ENCODE assay signal across 11 cellular contexts in the genomic region with DNA sequence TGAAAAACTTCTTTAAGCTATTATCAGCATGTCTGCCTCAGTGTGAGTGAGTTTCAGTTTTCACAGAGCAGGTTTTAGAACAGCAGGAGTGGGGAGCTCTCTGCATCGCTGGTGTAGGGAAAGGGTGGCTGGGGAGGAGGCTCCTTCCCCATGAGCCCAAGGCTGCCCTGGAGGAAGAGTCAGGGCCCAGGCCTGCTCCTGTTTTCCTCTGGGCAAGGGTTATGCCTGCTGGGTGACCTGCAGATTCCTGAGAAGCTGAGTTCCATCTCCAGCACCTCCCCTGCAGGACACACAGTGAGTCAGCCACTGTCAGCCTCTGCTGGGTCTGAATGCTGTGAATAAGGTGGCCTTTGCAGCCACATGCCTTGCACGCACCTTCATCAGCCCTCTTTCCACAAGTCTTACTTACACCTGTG.
DNase-seq lines count a peak whose midpoint lies in the region; ATAC-seq and TF ChIP-seq lines count a peak whose summit lies in the region.
"Had no signal": no experiment of that assay in that cellular context is flagged by ENCODE, and none has a peak within 500 bp of the region (broad histone marks: within the 10 kb centered on the region; RNA-seq: fewer than 3 reads in every experiment).

No MANE protein-coding gene starts in this region.

- peaks cover 8% of the 10 kb centered on the region for H3K27me3 Mint-ChIP-seq in brain

- DNase-seq in EH (ENCODE audit: low read depth), result peak; percentile 75
- DNase-seq in mesendoderm, result peak; percentile 88
- DNase-seq in right cardiac atrium, result no peak
- no peak for DNase-seq in cerebellar nuclear complex (lab: John Stamatoyannopoulos, UW)
- DNase-seq in RKO (ENCODE audit: low spot score), result no peak
- DNase-seq in H7, result no peak
- DNase-seq: activated CD8-positive, alpha-beta memory T cell treated with anti-CD3 and anti-CD28 coated beads, Interleukin-2, amount 50 U/mL, for 48 hours; NCI-H1092; stimulated activated CD8-positive, alpha-beta memory T cell treated with anti-CD3 and anti-CD28 coated beads, Interleukin-4, amount 100 ng/mL, for 48 hours had no signal

- H3K4me3 Mint-ChIP-seq in brain, result no peak overlapping the region

- no peak overlapping the region for H3K4me2 ChIP-seq in mesendoderm (ENCODE audit: low read length)

- ATAC-seq in right cardiac atrium, result no peak

- no peak overlapping the region for H2BK15ac ChIP-seq in mesendoderm (replicated peaks; ENCODE audit: low read depth)

- H2AK5ac ChIP-seq in mesendoderm (ENCODE audit: low read length), result no peak overlapping the region

- peaks cover 8% of the 10 kb centered on the region; the same call in 1 of the 2 replicates for H3K9me3 ChIP-seq in HUES6 (ENCODE audit: control insufficient read depth, insufficient read depth, low read depth, low read length)
- H3K9me3 ChIP-seq in right cardiac atrium (ENCODE audit: control insufficient read depth, low read length), result no peaks in the 10 kb centered on the region

- H3K4me3 ChIP-seq in HUES6 (ENCODE audit: low read depth, low read length) (no peak overlapping the region), mesendoderm (ENCODE audit: low read length) (no peak overlapping the region), right cardiac atrium (ENCODE audit: low read length) (no peak overlapping the region), H7 (ENCODE audit: insufficient read depth, low read depth, low read length) (no peak overlapping the region)

- H3K4me1 Mint-ChIP-seq in brain, result peaks cover 23% of the 10 kb centered on the region

- H3K56ac ChIP-seq in mesendoderm (ENCODE audit: low read length), result no peak overlapping the region

- no peaks in the 10 kb centered on the region for H3K36me3 Mint-ChIP-seq in brain

- H3K27ac ChIP-seq in HUES6 (ENCODE audit: low read depth, low read length), result no peak overlapping the region
- no peak overlapping the region for H3K27ac ChIP-seq in mesendoderm (ENCODE audit: low read depth, low read length)
- no peak overlapping the region for H3K27ac ChIP-seq in right cardiac atrium (ENCODE audit: low read length)

- no peak overlapping the region for H4K8ac ChIP-seq in mesendoderm (ENCODE audit: low read depth, low read length)

- TF ChIP-seq CTCF in brain (conservative IDR thresholded peaks at IDR 0.05), result no peak

- no peaks in the 10 kb centered on the region for H3K79me1 ChIP-seq in mesendoderm (ENCODE audit: low read length)

- intact Hi-C loops in right cardiac atrium (cut with DNase I), result no loop called here

- no peak overlapping the region for H3K23ac ChIP-seq in mesendoderm (ENCODE audit: low read length)

- no peak overlapping the region for H3K18ac ChIP-seq in mesendoderm (ENCODE audit: low read length)

- H2BK5ac ChIP-seq in mesendoderm (ENCODE audit: low read length), result no peak overlapping the region

- no peak overlapping the region for H2BK120ac ChIP-seq in mesendoderm (ENCODE audit: low read depth, low read length)

- H3K27ac Mint-ChIP-seq in brain, result peak overlapping the region in 4 of 5 experiments; percentile 3 to 73 (median 40)

- peaks cover 6 to 24% (median 12%) of the 10 kb centered on the region in 5 experiments for H3K9me3 Mint-ChIP-seq in brain

- no CpG with 5 or more reads among the region's 2 CpGs for WGBS in mesendoderm (ENCODE audit: extremely low coverage, insufficient coverage, low lambda C conversion rate)
- WGBS in right cardiac atrium, result 81% methylated on average over 2 of the region's 2 CpGs

- H3K4me1 ChIP-seq in HUES6 (ENCODE audit: control insufficient read depth, insufficient read depth, low read length) (peaks cover 23% of the 10 kb centered on the region), mesendoderm (ENCODE audit: control insufficient read depth, low read depth, low read length) (no peaks in the 10 kb centered on the region), right cardiac atrium (ENCODE audit: control insufficient read depth, insufficient read depth, low read length) (no peaks in the 10 kb centered on the region)

- H3K9ac ChIP-seq in HUES6 (ENCODE audit: low read length) (peak overlapping the region; percentile 3), mesendoderm (ENCODE audit: low read length) (no peak overlapping the region)

- no peaks in the 10 kb centered on the region for H3K27me3 ChIP-seq in HUES6 (ENCODE audit: control insufficient read depth, insufficient read depth, low read length)
- no peaks in the 10 kb centered on the region for H3K27me3 ChIP-seq in mesendoderm (ENCODE audit: insufficient read depth, low read length, poor library complexity)
- no peaks in the 10 kb centered on the region for H3K27me3 ChIP-seq in right cardiac atrium (ENCODE audit: control insufficient read depth, insufficient read depth)
- no peaks in the 10 kb centered on the region for H3K27me3 ChIP-seq in H7 (ENCODE audit: control insufficient read depth, insufficient read depth, low read length)

- H3K36me3 ChIP-seq in HUES6 (ENCODE audit: control insufficient read depth, insufficient read depth, low read length) (no peaks in the 10 kb centered on the region), mesendoderm (ENCODE audit: control insufficient read depth, insufficient read depth, low read length) (no peaks in the 10 kb centered on the region), H7 (replicated peaks; ENCODE audit: control insufficient read depth, insufficient read depth, low read length) (no peaks in the 10 kb centered on the region)

- H3K4ac ChIP-seq in mesendoderm (ENCODE audit: low read depth, low read length), result no peak overlapping the region

- no peaks in the 10 kb centered on the region for H3K79me2 ChIP-seq in mesendoderm (ENCODE audit: control insufficient read depth, insufficient read depth, low read length)

- no peak overlapping the region for H4K5ac ChIP-seq in mesendoderm (ENCODE audit: low read length)

Comparison
In these comparisons a context has a peak if more than half of its experiments do, and no peak if none do; other contexts are left out.
1. DNase-seq: peak in EH (single experiment) and mesendoderm (single experiment); none in right cardiac atrium (0 of 3), cerebellar nuclear complex (0 of 2), RKO (single experiment) and H7 (single experiment).